13 cellular contexts compared by ENCODE assay signal in the genomic region with DNA sequence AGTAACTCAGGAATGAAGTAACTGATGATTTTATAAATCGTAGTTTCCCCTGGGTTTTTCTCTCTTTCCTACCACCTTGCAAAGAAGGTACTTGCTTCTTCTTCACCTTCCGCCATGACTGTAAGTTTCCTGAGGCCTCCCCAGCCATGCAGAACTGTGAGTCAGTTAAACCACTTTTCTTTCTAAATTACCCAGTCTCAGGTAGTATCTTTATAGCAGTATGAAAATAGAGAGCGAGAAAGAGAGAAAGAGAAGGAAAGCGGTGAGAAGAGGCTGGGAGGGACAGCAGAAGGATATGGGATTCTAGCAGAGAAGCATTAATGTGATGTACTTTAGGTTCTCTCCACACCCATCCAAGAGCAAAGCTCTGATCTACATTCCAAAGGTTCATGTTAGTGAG.
"Had no signal": no experiment of that assay in that cellular context is flagged by ENCODE, and none has a peak within 500 bp of the region (broad histone marks: within the 10 kb centered on the region; RNA-seq: fewer than 3 reads in every experiment).

No MANE protein-coding gene starts in this region.

- H3K27me3 ChIP-seq: esophagus muscularis mucosa, gastrocnemius medialis, neutrophil, stomach, transverse colon had no signal

- H3K27me3 Mint-ChIP-seq: naive thymus-derived CD4-positive, alpha-beta T cell had no signal

- DNase-seq: effector memory CD4-positive, alpha-beta T cell; gastrocnemius medialis; islet precursor cell; mammary epithelial cell; naive thymus-derived CD4-positive, alpha-beta T cell; posterior cingulate gyrus; stomach; substantia nigra; transverse colon had no signal

- H3K4me1 ChIP-seq: esophagus muscularis mucosa, gastrocnemius medialis, stomach had no signal

- H3K27ac ChIP-seq: esophagus muscularis mucosa, gastrocnemius medialis, stomach, thoracic aorta, transverse colon had no signal

- H3K36me3 ChIP-seq: esophagus muscularis mucosa, gastrocnemius medialis, neutrophil, stomach, thoracic aorta, transverse colon had no signal

- H3K9me3 ChIP-seq: esophagus muscularis mucosa, gastrocnemius medialis, neutrophil, stomach, thoracic aorta, transverse colon had no signal

- FAIRE-seq: endometrium had no signal

- H3K4me3 ChIP-seq: esophagus muscularis mucosa, gastrocnemius medialis, stomach, thoracic aorta, transverse colon had no signal

- H3K4me3 Mint-ChIP-seq: naive thymus-derived CD4-positive, alpha-beta T cell had no signal
